Comparison of ENCODE assay signal across 18 cellular contexts in the genomic region with DNA sequence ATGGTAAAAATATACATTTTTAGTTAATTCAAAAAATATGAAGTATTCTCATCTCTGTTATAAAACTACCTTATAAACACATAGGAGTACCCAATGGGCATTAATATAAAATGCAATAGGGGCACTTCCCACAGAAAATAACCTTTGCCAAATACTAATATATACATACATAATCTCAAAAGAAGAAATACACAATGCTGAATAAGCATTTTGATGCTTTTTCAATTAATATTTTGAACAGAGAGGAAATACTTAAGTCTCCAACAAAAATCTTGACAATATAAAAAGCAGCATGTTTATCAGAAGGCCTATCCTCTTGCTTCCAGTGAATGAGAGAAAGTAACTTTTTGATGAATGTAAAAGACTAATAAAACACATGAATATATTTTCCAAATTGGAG.
A peak's percentile ranks its signal among the peaks of the same experiment; 100 is the strongest.
DNase-seq lines count a peak whose midpoint lies in the region; ATAC-seq, FAIRE-seq and TF ChIP-seq lines count a peak whose summit lies in the region.
"Had no signal": no experiment of that assay in that cellular context is flagged by ENCODE, and none has a peak within 500 bp of the region (broad histone marks: within the 10 kb centered on the region; RNA-seq: fewer than 3 reads in every experiment).

No MANE protein-coding gene starts in this region.

- FAIRE-seq in A549 (lab: Jason Lieb, UNC), result no peak
- FAIRE-seq: D721Med, GM12891, GM19239 had no signal

- H3F3A ChIP-seq in neural cell (ENCODE audit: insufficient read depth, low read length, poor library complexity, severe bottlenecking), result no peaks in the 10 kb centered on the region

- H3K9ac ChIP-seq in IMR-90 (ENCODE audit: low read depth, low read length) (no peak overlapping the region), neural cell (ENCODE audit: low read length) (no peak overlapping the region)
- H3K9ac ChIP-seq: BLaER1 treated with 17β-estradiol and CSF1 and Interleukin-3, amounts not matched to agents 10 nM and 100 nM had no signal

- H2BK5ac ChIP-seq in IMR-90 (ENCODE audit: low read depth, low read length, poor library complexity, severe bottlenecking), result no peak overlapping the region

- no peak overlapping the region for H3K23ac ChIP-seq in IMR-90 (ENCODE audit: low read depth, low read length)

- H3K56ac ChIP-seq in IMR-90 (ENCODE audit: extremely low read depth, insufficient read depth, low read length), result no peak overlapping the region

- no peak overlapping the region for H4K91ac ChIP-seq in IMR-90 (ENCODE audit: insufficient read depth, low read depth, low read length)

- intact Hi-C loops in IMR-90 (cut with micrococcal nuclease), result loop anchor here (10.0 kb wide), 1 partner anchor 72 kb away; no protein-coding TSS in a partner anchor
- intact Hi-C loops in esophagus muscularis mucosa (cut with DNase I), result no loop called here

- CTCF ChIA-PET in A549 (lab: Yijun Ruan, JAX) (no interaction called here), IMR-90 (lab: Yijun Ruan, JAX) (no interaction called here)

- no peaks in the 10 kb centered on the region for H3K79me2 ChIP-seq in neural cell (replicated peaks; ENCODE audit: insufficient read depth, low read length)

- TF ChIP-seq EP300 in A549 (IDR thresholded peaks at IDR 0.05), result no peak
- TF ChIP-seq EP300 in neural cell (conservative IDR thresholded peaks at IDR 0.05; ENCODE audit: poor library complexity, severe bottlenecking), result no peak
- TF ChIP-seq EP300 in esophagus muscularis mucosa (IDR thresholded peaks at IDR 0.05), result no peak

- H4K8ac ChIP-seq in IMR-90 (ENCODE audit: low read depth in 2 of 2, low read length in 2 of 2), result no peak overlapping the region

- H4K20me1 ChIP-seq in IMR-90 (ENCODE audit: insufficient read depth, low read length), result no peaks in the 10 kb centered on the region
- H4K20me1 ChIP-seq in neural cell (ENCODE audit: insufficient read depth), result no peaks in the 10 kb centered on the region
- H4K20me1 ChIP-seq: BLaER1 treated with 17β-estradiol and CSF1 and Interleukin-3, amounts not matched to agents 10 nM and 100 nM had no signal

- TF ChIP-seq CTCF in A549 (IDR thresholded peaks at IDR 0.05), result no peak
- TF ChIP-seq CTCF in IMR-90 (conservative IDR thresholded peaks at IDR 0.05; ENCODE audit: low read depth, low read length), result no peak
- no peak for TF ChIP-seq CTCF in neural cell (IDR thresholded peaks at IDR 0.05; ENCODE audit: poor library complexity, severe bottlenecking)
- TF ChIP-seq CTCF in esophagus muscularis mucosa (IDR thresholded peaks at IDR 0.05), result no peak

- H3K9me1 ChIP-seq in IMR-90 (ENCODE audit: insufficient read depth, low read length), result no peaks in the 10 kb centered on the region

- H3K4ac ChIP-seq in IMR-90 (ENCODE audit: low read depth, low read length), result no peak overlapping the region

- dilution Hi-C loops in IMR-90 (cut with HindIII; ENCODE audit: low sequenced_read_pairs, unreplicated experiment), result no loop called here

- no peak for ATAC-seq in A549
- no peak for ATAC-seq in IMR-90 (ENCODE audit: low read depth)
- ATAC-seq in SK-N-SH treated with all-trans-retinoic acid at 6 μM for 48 hours, result no peak
- ATAC-seq: CD8-positive, alpha-beta T cell had no signal

- H3K79me1 ChIP-seq in IMR-90 (ENCODE audit: low read depth in 1 of 2, low read length in 2 of 2), result no peaks in the 10 kb centered on the region

- H3K4me3 ChIP-seq in A549 (no peak overlapping the region), IMR-90 (ENCODE audit: insufficient read depth, low read depth, low read length) (no peak overlapping the region), neural cell (ENCODE audit: low read length) (no peak overlapping the region), esophagus muscularis mucosa (no peak overlapping the region)
- H3K4me3 ChIP-seq: BLaER1 treated with 17β-estradiol and CSF1 and Interleukin-3, amounts not matched to agents 10 nM and 100 nM had no signal

- no peak overlapping the region for H4K5ac ChIP-seq in IMR-90 (ENCODE audit: low read depth, low read length)

- H2AFZ ChIP-seq in IMR-90 (replicated peaks; ENCODE audit: low read length, poor library complexity) (no peak overlapping the region), neural cell (ENCODE audit: low read depth, low read length) (no peak overlapping the region)

- no peak for DNase-seq in A549 (ENCODE audit: low read depth in 1 of 2, low spot score in 1 of 2)
- no peak for DNase-seq in IMR-90
- DNase-seq in esophagus muscularis mucosa (ENCODE audit: extremely low spot score), result no peak
- DNase-seq: 8988T; AML-193; Caco-2; Calu3; CD4-positive, alpha-beta T cell; CD8-positive, alpha-beta T cell; DMS79 treated with DMSO at 0.1 percent for 48 hours; GF-D8 had no signal

- no peak overlapping the region for H3K18ac ChIP-seq in IMR-90 (ENCODE audit: low read depth, low read length)

- POLR2A ChIA-PET in A549 (lab: Yijun Ruan, JAX), result no interaction called here
- POLR2A ChIA-PET in IMR-90 (lab: Charles Lee; ENCODE audit: unreplicated experiment), result no interaction called here

- no peak overlapping the region for H2BK15ac ChIP-seq in IMR-90 (ENCODE audit: low read depth, low read length)

- no peaks in the 10 kb centered on the region for H3K9me3 ChIP-seq in A549
- H3K9me3 ChIP-seq in IMR-90 (ENCODE audit: control insufficient read depth, insufficient read depth, low read length), result peaks cover 3% of the 10 kb centered on the region; the same call in 1 of the 2 replicates
- H3K9me3 ChIP-seq in neural cell (ENCODE audit: low read length), result no peaks in the 10 kb centered on the region
- H3K9me3 ChIP-seq in esophagus muscularis mucosa, result no peaks in the 10 kb centered on the region
- H3K9me3 ChIP-seq: BLaER1 treated with 17β-estradiol and CSF1 and Interleukin-3, amounts not matched to agents 10 nM and 100 nM; Caco-2 had no signal

- in situ Hi-C loops in IMR-90 (cut with MboI; ENCODE audit: low sequenced_read_pairs), result no loop called here

- H3K4me1 ChIP-seq in A549, result no peaks in the 10 kb centered on the region
- H3K4me1 ChIP-seq in IMR-90 (ENCODE audit: control insufficient read depth, insufficient read depth, low read length), result no peaks in the 10 kb centered on the region
- H3K4me1 ChIP-seq in esophagus muscularis mucosa, result no peaks in the 10 kb centered on the region
- H3K4me1 ChIP-seq: BLaER1 treated with 17β-estradiol and CSF1 and Interleukin-3, amounts not matched to agents 10 nM and 100 nM; Caco-2 had no signal

- no peak overlapping the region for H2AK9ac ChIP-seq in IMR-90 (replicated peaks; ENCODE audit: low read depth, low read length, poor library complexity)

- H3K27ac ChIP-seq in A549 (no peak overlapping the region), IMR-90 (ENCODE audit: insufficient read depth, low read length) (no peak overlapping the region), neural cell (ENCODE audit: low read length) (peak overlapping the region; percentile 8), esophagus muscularis mucosa (replicated peaks in 1 of 4) (no peak overlapping the region)
- H3K27ac ChIP-seq: BLaER1 treated with 17β-estradiol and CSF1 and Interleukin-3, amounts not matched to agents 10 nM and 100 nM; C4-2B had no signal

- no peak overlapping the region for H2AK5ac ChIP-seq in IMR-90 (ENCODE audit: low read depth, low read length)

- H3K4me2 ChIP-seq in A549 (no peak overlapping the region), IMR-90 (ENCODE audit: low read depth, low read length) (no peak overlapping the region), neural cell (ENCODE audit: low read length) (no peak overlapping the region)
- H3K4me2 ChIP-seq: BLaER1 treated with 17β-estradiol and CSF1 and Interleukin-3, amounts not matched to agents 10 nM and 100 nM had no signal

- H3K36me3 ChIP-seq in IMR-90 (ENCODE audit: control insufficient read depth, insufficient read depth, low read length) (no peaks in the 10 kb centered on the region), neural cell (ENCODE audit: insufficient read depth, low read length) (no peaks in the 10 kb centered on the region), esophagus muscularis mucosa (no peaks in the 10 kb centered on the region)
- H3K36me3 ChIP-seq: BLaER1 treated with 17β-estradiol and CSF1 and Interleukin-3, amounts not matched to agents 10 nM and 100 nM had no signal

- no peak overlapping the region for H2BK120ac ChIP-seq in IMR-90 (ENCODE audit: low read depth, low read length)

- H3K9me2 ChIP-seq in neural cell (ENCODE audit: insufficient read depth, low read length), result no peaks in the 10 kb centered on the region

- no TSS peak for BruUV-seq in IMR-90 (replicated peaks; lab: Mats Ljungman, UMichigan)

- TF ChIP-seq POLR2A in A549 (IDR thresholded peaks at IDR 0.05; ENCODE audit: low read length) (no peak), IMR-90 (IDR thresholded peaks at IDR 0.05; ENCODE audit: low read depth, low read length) (no peak), esophagus muscularis mucosa (IDR thresholded peaks at IDR 0.05; ENCODE audit: low read depth) (no peak)

- no peak overlapping the region for H2BK20ac ChIP-seq in IMR-90 (ENCODE audit: low read depth, low read length)

- H3K27me3 ChIP-seq in IMR-90 (ENCODE audit: control insufficient read depth, insufficient read depth, low read length) (no peaks in the 10 kb centered on the region), neural cell (ENCODE audit: insufficient read depth, low read depth, low read length) (no peaks in the 10 kb centered on the region), esophagus muscularis mucosa (no peaks in the 10 kb centered on the region)
- H3K27me3 ChIP-seq: BLaER1 treated with 17β-estradiol and CSF1 and Interleukin-3, amounts not matched to agents 10 nM and 100 nM had no signal

- no peak overlapping the region for H3K14ac ChIP-seq in IMR-90 (replicated peaks; ENCODE audit: low read depth, low read length)

- TF ChIP-seq RAD21 in A549 (conservative IDR thresholded peaks at IDR 0.05 in 1 of 2, IDR thresholded peaks at IDR 0.05 in 1 of 2) (no peak), IMR-90 (IDR thresholded peaks at IDR 0.05; ENCODE audit: low read length) (no peak), neural cell (conservative IDR thresholded peaks at IDR 0.05) (no peak)

TF ChIP-seq in A549, 52 proteins besides CTCF, POLR2A, EP300 and RAD21 (continues in another document):
- no peak for TF ChIP-seq HDAC2 (IDR thresholded peaks at IDR 0.05)

TF ChIP-seq in IMR-90, 13 proteins besides CTCF, POLR2A, EP300 and RAD21 (continues in another document):
- TF ChIP-seq RCOR1 (IDR thresholded peaks at IDR 0.05; ENCODE audit: insufficient replicate concordance, low read length) (no peak), CEBPB (IDR thresholded peaks at IDR 0.05; ENCODE audit: low read depth, low read length) (no peak), MAFK (IDR thresholded peaks at IDR 0.05; ENCODE audit: low read depth, low read length) (peak; percentile 71)

TF ChIP-seq in neural cell, 6 proteins besides CTCF, POLR2A, EP300 and RAD21 (continues in another document):
- TF ChIP-seq EZH2 (IDR thresholded peaks at IDR 0.05; ENCODE audit: borderline replicate concordance, insufficient read depth, low read length, poor library complexity, severe bottlenecking), result no peak

TF ChIP-seq in SK-N-SH treated with all-trans-retinoic acid at 6 μM for 48 hours, 23 proteins besides CTCF, POLR2A, EP300 and RAD21:
- no peak for TF ChIP-seq GLIS3 (CRISPR knock-in tag; IDR thresholded peaks at IDR 0.05)
